ENCODE assay signal across 8 cellular contexts in genomic region chr2:233251306-233252116, GRCh38. TPM values are rescaled to one million over a fixed set of nuclear protein-coding genes. Genes with fewer than 3 reads are reported as not detected.
A peak's percentile ranks its signal among the peaks of the same experiment; 100 is the strongest.
DNase-seq lines count a peak whose midpoint lies in the region; ATAC-seq, FAIRE-seq and TF ChIP-seq lines count a peak whose summit lies in the region.

Gene ATG16L1, plus strand, starts transcription at chr2:233251673. Its CDS starts 155 bp downstream, at chr2:233251828.

- H2BK120ac ChIP-seq in trophoblast cell (ENCODE audit: insufficient read depth, low read length, poor library complexity): peak within 1 kb of the TSS; percentile 80

- H3K27ac ChIP-seq in cardiac muscle cell (peak within 1 kb of the TSS; percentile 85), trophoblast cell (ENCODE audit: low read depth, low read length) (peak within 1 kb of the TSS; percentile 73), transverse colon (peak within 1 kb of the TSS; percentile 91 to 98 (median 93))

- H3K27me3 ChIP-seq in adipocyte (replicated peaks; ENCODE audit: control insufficient read depth, insufficient read depth, low read length) (no peaks in the 10 kb centered on the region), cardiac muscle cell (no peaks in the 10 kb centered on the region), trophoblast cell (ENCODE audit: insufficient read depth, low read length) (no peaks in the 10 kb centered on the region), transverse colon (no peaks in the 10 kb centered on the region)

- peak within 1 kb of the TSS; percentile 81 for H2BK5ac ChIP-seq in trophoblast cell (ENCODE audit: low read depth, low read length, poor library complexity)

- TF ChIP-seq EP300 in transverse colon (IDR thresholded peaks at IDR 0.05; ENCODE audit: low read depth): peak; percentile 61

- H3K23ac ChIP-seq in trophoblast cell (ENCODE audit: low read length): no peak within 1 kb of the TSS

- peak within 1 kb of the TSS; percentile 99 for H2AFZ ChIP-seq in trophoblast cell (ENCODE audit: insufficient read depth, low read length, poor library complexity)

- H3K79me1 ChIP-seq in trophoblast cell (ENCODE audit: low read length): peaks cover 7% of the 10 kb centered on the region

- H3K4ac ChIP-seq in trophoblast cell (ENCODE audit: low read depth, low read length): peak within 1 kb of the TSS; percentile 85

- TF ChIP-seq CTCF in cardiac muscle cell (IDR thresholded peaks at IDR 0.05; ENCODE audit: low read depth, low read length): peak; percentile 91
- TF ChIP-seq CTCF in transverse colon (IDR thresholded peaks at IDR 0.05): peak; percentile 84 to 97 (median 91)

- H3K4me1 ChIP-seq in adipocyte (ENCODE audit: control insufficient read depth, insufficient read depth, low read length) (peaks cover 16% of the 10 kb centered on the region), cardiac muscle cell (ENCODE audit: low read depth) (peaks cover 6% of the 10 kb centered on the region), trophoblast cell (ENCODE audit: control insufficient read depth in 1 of 2, insufficient read depth in 2 of 2, low read length in 2 of 2) (peaks cover 3 to 8% of the 10 kb centered on the region in 2 experiments), transverse colon (peaks cover 4 to 40% (median 16%) of the 10 kb centered on the region in 4 donors)

- H2AK5ac ChIP-seq in trophoblast cell (ENCODE audit: low read length): peak within 1 kb of the TSS; percentile 64

- no CpG with 5 or more reads among the region's 75 CpGs for WGBS in trophoblast cell (ENCODE audit: extremely low coverage, insufficient coverage, insufficient read length)
- WGBS in transverse colon (ENCODE audit: low coverage in 1 of 2), 2 donors: 0% methylated on average over 5 to 54 of the region's 75 CpGs

- H3K4me3 ChIP-seq in adipocyte (ENCODE audit: low read length) (peak within 1 kb of the TSS; percentile 99), cardiac muscle cell (peak within 1 kb of the TSS; percentile 95), trophoblast cell (ENCODE audit: low read depth, low read length) (peak within 1 kb of the TSS; percentile 92), transverse colon (peak within 1 kb of the TSS; percentile 85 to 97 (median 94))

- peaks cover 9% of the 10 kb centered on the region for H3K36me3 ChIP-seq in adipocyte (ENCODE audit: control insufficient read depth, insufficient read depth, low read length, severe bottlenecking)
- H3K36me3 ChIP-seq in cardiac muscle cell: no peaks in the 10 kb centered on the region
- H3K36me3 ChIP-seq in trophoblast cell (ENCODE audit: control insufficient read depth in 1 of 2, insufficient read depth in 2 of 2, low read length in 2 of 2): no peaks in the 10 kb centered on the region
- H3K36me3 ChIP-seq in transverse colon: peaks cover 0 to 4% (median 2%) of the 10 kb centered on the region in 4 donors

- H3K4me2 ChIP-seq in trophoblast cell (ENCODE audit: low read length): peak within 1 kb of the TSS; percentile 100

- peak; percentile 98 for DNase-seq in GM12891 (ENCODE audit: insufficient read length, low spot score)
- DNase-seq in NCI-H1436 (lab: John Stamatoyannopoulos, UW): peak; percentile 94
- DNase-seq in T follicular helper cell (ENCODE audit: low read depth): peak; percentile 94
- peak; percentile 99 for DNase-seq in adipocyte (ENCODE audit: low read depth)
- DNase-seq in cardiac muscle cell (ENCODE audit: low read depth in 1 of 2, low spot score in 1 of 2): peak; percentile 97 to 98
- DNase-seq in trophoblast cell: peak; percentile 98
- DNase-seq in transverse colon: peak; percentile 97

- in situ Hi-C loops in transverse colon (cut with MboI; ENCODE audit: low pct_ligation_motif_present in 1 of 4, low pct_unique_long_range_greater_than_20kb in 1 of 4, low sequenced_read_pairs in 3 of 4): loop anchor here in 3 of 4 donors (25.0 kb wide), 1 partner anchor 389 kb away; the partner anchor contains the start of gene SNORC (in 3 of the 3)

- H3K79me2 ChIP-seq in trophoblast cell (ENCODE audit: control insufficient read depth, insufficient read depth, low read length, poor library complexity): peaks cover 7% of the 10 kb centered on the region

- H2BK12ac ChIP-seq in trophoblast cell (ENCODE audit: low read length): peak within 1 kb of the TSS; percentile 10

- peak; percentile 91 for TF ChIP-seq POLR2A in GM12891 (IDR thresholded peaks at IDR 0.05; ENCODE audit: low read depth, low read length)
- peak; percentile 87 for TF ChIP-seq POLR2A in transverse colon (IDR thresholded peaks at IDR 0.05)

- H4K8ac ChIP-seq in trophoblast cell (ENCODE audit: low read depth, low read length): peak within 1 kb of the TSS; percentile 92

- H3K9me3 ChIP-seq in adipocyte (ENCODE audit: control insufficient read depth, low read length) (no peaks in the 10 kb centered on the region), cardiac muscle cell (ENCODE audit: low read depth) (no peaks in the 10 kb centered on the region), trophoblast cell (ENCODE audit: insufficient read depth, low read depth, low read length) (no peaks in the 10 kb centered on the region), transverse colon (no peaks in the 10 kb centered on the region)

- H4K91ac ChIP-seq in trophoblast cell (ENCODE audit: low read depth, low read length): peak within 1 kb of the TSS; percentile 81

- ATAC-seq in HG02840 (IDR thresholded peaks at IDR 0.05; ENCODE audit: low FRiP score, unreplicated experiment): peak; percentile 91

- intact Hi-C loops in transverse colon (cut with DNase I; ENCODE audit: low total_unique reads): loop anchor here (10.0 kb wide), 1 partner anchor 397 kb away; no protein-coding TSS in a partner anchor

- H3K9ac ChIP-seq in adipocyte (ENCODE audit: low read length) (peak within 1 kb of the TSS; percentile 97), trophoblast cell (ENCODE audit: low read length) (peak within 1 kb of the TSS; percentile 77)

- peak; percentile 95 for FAIRE-seq in GM12891 (lab: Jason Lieb, UNC)

- H3K18ac ChIP-seq in trophoblast cell (ENCODE audit: low read length): peak within 1 kb of the TSS; percentile 87

- peak within 1 kb of the TSS; percentile 96 for H3K14ac ChIP-seq in trophoblast cell (ENCODE audit: low read length)

- peak within 1 kb of the TSS; percentile 45 for H4K12ac ChIP-seq in trophoblast cell (ENCODE audit: low read depth, low read length)

TF ChIP-seq in GM12891, 5 proteins besides CTCF, POLR2A, EP300 and RAD21:
- no peak for TF ChIP-seq SPI1 (IDR thresholded peaks at IDR 0.05; ENCODE audit: low read depth, low read length)
- TF ChIP-seq PAX5 (IDR thresholded peaks at IDR 0.05; ENCODE audit: insufficient read depth, low read length, severe bottlenecking): peak; percentile 94
- TF ChIP-seq POU2F2 (IDR thresholded peaks at IDR 0.05; ENCODE audit: low read depth, low read length): peak; percentile 63
- peak; percentile 84 for TF ChIP-seq TAF1 (IDR thresholded peaks at IDR 0.05; ENCODE audit: low read depth, low read length)
- TF ChIP-seq POLR2AphosphoS5 (IDR thresholded peaks at IDR 0.05; ENCODE audit: low read depth, low read length): peak; percentile 93

RNA-seq across cellular contexts. Expression of gene ATG16L1, which starts in this region (rescaled TPM):
- 10.4 TPM for polyA plus RNA-seq in GM12891 (2012; ENCODE audit: low read depth, missing spikeins)
- total RNA-seq in cardiac muscle cell (27.7 and 36.1 TPM in 2 replicates), transverse colon (100 to 1,000 TPM in 1 of 4 donors, 10 to 100 TPM in 3; 10.1 to 101 (median 50.3) TPM)
- polyA plus RNA-seq in cardiac muscle cell: 16.5 and 18.5 TPM in 2 replicates
- 22.2 and 23.6 TPM in 2 replicates for polyA plus RNA-seq in trophoblast cell (2013)

Comparison
In these comparisons a context has a peak if more than half of its experiments do, and no peak if none do; other contexts are left out.
1. Peak in every context shown above with its lines: DNase-seq, ATAC-seq, H3K4me3 ChIP-seq and H3K27ac ChIP-seq.